ENCODE assay signal across 2 cellular contexts in the genomic region with DNA sequence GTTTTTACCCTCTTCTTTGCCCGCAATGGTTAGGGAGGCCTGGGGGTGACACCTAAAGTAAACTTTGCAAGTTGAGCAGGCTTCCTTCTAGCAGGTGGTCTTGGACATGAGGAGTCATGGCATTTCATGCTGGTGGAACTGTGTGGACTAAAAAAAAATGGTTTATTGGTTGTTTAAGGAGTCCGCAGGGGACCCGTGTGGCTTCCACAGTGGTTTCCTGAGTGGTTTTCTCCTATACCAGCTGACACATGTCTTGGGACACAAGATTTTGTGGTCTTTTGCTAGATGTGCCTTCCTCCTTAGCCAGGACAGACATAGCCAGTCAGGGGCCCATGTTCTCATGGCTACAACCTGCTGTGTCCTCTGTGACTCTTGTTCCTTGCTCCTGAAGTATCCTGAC.
TF ChIP-seq lines count a peak whose summit lies in the region.

No MANE protein-coding gene starts in this region.

TF ChIP-seq in A549, 52 proteins besides CTCF, POLR2A, EP300 and RAD21:
- TF ChIP-seq BHLHE40 (IDR thresholded peaks at IDR 0.05; ENCODE audit: low read depth, low read length) (no peak), FOSL2 (IDR thresholded peaks at IDR 0.05) (no peak), FOSL2 (CRISPR knock-in tag; IDR thresholded peaks at IDR 0.05) (no peak), CHD2 (IDR thresholded peaks at IDR 0.05; ENCODE audit: low read length, partially characterized antibody) (no peak), JUN (IDR thresholded peaks at IDR 0.05) (no peak), MAZ (IDR thresholded peaks at IDR 0.05; ENCODE audit: borderline replicate concordance, low read depth, low read length) (no peak), CEBPB (IDR thresholded peaks at IDR 0.05) (no peak), KDM5A (IDR thresholded peaks at IDR 0.05) (no peak), FOSB (CRISPR knock-in tag; IDR thresholded peaks at IDR 0.05) (no peak), HOXB5 (CRISPR knock-in tag; IDR thresholded peaks at IDR 0.05) (no peak), MAFK (IDR thresholded peaks at IDR 0.05; ENCODE audit: partially characterized antibody) (no peak), JUNB (IDR thresholded peaks at IDR 0.05) (no peak)
- TF ChIP-seq, protein P1, sequence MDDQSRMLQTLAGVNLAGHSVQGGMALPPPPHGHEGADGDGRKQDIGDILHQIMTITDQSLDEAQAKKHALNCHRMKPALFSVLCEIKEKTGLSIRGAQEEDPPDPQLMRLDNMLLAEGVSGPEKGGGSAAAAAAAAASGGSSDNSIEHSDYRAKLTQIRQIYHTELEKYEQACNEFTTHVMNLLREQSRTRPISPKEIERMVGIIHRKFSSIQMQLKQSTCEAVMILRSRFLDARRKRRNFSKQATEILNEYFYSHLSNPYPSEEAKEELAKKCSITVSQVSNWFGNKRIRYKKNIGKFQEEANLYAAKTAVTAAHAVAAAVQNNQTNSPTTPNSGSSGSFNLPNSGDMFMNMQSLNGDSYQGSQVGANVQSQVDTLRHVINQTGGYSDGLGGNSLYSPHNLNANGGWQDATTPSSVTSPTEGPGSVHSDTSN (IDR thresholded peaks at IDR 0.05), result no peak
TF ChIP-seq in A549: peak in this region for 0.

TF ChIP-seq in liver, 16 proteins besides CTCF, POLR2A, EP300 and RAD21:
- TF ChIP-seq TAF1 (conservative IDR thresholded peaks at IDR 0.05) (no peak), NR2F2 (IDR thresholded peaks at IDR 0.05) (no peak), HNF4A (conservative IDR thresholded peaks at IDR 0.05) (no peak), HNF4G (IDR thresholded peaks at IDR 0.05) (no peak), RXRA (IDR thresholded peaks at IDR 0.05) (no peak), SP1 (IDR thresholded peaks at IDR 0.05) (no peak), FOXA2 (IDR thresholded peaks at IDR 0.05) (no peak), YY1 (IDR thresholded peaks at IDR 0.05) (no peak)
- TF ChIP-seq, protein P2, sequence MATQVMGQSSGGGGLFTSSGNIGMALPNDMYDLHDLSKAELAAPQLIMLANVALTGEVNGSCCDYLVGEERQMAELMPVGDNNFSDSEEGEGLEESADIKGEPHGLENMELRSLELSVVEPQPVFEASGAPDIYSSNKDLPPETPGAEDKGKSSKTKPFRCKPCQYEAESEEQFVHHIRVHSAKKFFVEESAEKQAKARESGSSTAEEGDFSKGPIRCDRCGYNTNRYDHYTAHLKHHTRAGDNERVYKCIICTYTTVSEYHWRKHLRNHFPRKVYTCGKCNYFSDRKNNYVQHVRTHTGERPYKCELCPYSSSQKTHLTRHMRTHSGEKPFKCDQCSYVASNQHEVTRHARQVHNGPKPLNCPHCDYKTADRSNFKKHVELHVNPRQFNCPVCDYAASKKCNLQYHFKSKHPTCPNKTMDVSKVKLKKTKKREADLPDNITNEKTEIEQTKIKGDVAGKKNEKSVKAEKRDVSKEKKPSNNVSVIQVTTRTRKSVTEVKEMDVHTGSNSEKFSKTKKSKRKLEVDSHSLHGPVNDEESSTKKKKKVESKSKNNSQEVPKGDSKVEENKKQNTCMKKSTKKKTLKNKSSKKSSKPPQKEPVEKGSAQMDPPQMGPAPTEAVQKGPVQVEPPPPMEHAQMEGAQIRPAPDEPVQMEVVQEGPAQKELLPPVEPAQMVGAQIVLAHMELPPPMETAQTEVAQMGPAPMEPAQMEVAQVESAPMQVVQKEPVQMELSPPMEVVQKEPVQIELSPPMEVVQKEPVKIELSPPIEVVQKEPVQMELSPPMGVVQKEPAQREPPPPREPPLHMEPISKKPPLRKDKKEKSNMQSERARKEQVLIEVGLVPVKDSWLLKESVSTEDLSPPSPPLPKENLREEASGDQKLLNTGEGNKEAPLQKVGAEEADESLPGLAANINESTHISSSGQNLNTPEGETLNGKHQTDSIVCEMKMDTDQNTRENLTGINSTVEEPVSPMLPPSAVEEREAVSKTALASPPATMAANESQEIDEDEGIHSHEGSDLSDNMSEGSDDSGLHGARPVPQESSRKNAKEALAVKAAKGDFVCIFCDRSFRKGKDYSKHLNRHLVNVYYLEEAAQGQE (IDR thresholded peaks at IDR 0.05), result no peak
- TF ChIP-seq, protein P3, sequence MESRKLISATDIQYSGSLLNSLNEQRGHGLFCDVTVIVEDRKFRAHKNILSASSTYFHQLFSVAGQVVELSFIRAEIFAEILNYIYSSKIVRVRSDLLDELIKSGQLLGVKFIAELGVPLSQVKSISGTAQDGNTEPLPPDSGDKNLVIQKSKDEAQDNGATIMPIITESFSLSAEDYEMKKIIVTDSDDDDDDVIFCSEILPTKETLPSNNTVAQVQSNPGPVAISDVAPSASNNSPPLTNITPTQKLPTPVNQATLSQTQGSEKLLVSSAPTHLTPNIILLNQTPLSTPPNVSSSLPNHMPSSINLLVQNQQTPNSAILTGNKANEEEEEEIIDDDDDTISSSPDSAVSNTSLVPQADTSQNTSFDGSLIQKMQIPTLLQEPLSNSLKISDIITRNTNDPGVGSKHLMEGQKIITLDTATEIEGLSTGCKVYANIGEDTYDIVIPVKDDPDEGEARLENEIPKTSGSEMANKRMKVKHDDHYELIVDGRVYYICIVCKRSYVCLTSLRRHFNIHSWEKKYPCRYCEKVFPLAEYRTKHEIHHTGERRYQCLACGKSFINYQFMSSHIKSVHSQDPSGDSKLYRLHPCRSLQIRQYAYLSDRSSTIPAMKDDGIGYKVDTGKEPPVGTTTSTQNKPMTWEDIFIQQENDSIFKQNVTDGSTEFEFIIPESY (IDR thresholded peaks at IDR 0.05), result no peak
